8 cellular contexts compared by ENCODE assay signal in the genomic region with DNA sequence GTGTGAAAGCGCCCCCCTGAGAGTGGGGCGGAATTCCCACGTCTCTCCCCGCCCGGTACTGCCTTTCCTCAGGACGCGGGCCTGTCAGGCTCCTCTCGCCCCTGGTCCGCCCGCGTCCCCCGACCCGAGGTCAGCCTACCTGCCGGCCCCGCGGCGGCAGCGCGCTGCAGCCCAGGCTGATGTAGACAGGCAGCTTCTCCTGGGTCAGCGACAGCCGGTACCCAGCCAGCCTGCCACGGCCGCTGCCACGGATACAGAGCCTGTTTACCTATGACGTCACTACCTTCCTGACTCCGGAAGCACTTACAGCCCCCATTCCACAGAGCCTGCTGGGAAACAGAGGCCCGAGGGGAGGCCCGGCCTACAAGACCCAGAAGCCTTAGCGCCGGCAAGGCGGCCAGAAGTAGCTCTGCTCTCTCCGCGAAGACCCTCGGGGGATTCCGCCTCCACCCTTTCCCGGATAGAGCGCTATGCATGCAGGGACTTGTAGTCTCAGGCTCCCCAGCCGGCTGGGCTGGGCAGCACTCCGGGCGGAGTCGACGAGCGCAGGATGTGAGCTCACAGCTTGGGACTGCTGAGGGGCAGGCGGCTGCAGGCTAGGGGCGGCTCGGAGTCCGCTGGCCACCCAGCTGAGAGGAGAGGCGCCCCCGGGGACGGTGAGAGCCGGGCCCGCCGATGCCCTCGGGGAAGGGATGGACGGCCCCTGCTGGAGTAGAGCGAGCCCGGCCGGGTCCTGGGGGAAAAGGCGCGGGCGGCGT. TPM values are rescaled to one million over a fixed set of nuclear protein-coding genes. Genes with fewer than 3 reads are reported as not detected.
DNase-seq lines count a peak whose midpoint lies in the region; ATAC-seq, FAIRE-seq and TF ChIP-seq lines count a peak whose summit lies in the region.

A gene with protein sequence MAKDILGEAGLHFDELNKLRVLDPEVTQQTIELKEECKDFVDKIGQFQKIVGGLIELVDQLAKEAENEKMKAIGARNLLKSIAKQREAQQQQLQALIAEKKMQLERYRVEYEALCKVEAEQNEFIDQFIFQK (minus strand): TSS at position 272 of the 758 bp plus-strand sequence. CDS start 3,487 bp downstream, outside the sequence.
A gene with protein sequence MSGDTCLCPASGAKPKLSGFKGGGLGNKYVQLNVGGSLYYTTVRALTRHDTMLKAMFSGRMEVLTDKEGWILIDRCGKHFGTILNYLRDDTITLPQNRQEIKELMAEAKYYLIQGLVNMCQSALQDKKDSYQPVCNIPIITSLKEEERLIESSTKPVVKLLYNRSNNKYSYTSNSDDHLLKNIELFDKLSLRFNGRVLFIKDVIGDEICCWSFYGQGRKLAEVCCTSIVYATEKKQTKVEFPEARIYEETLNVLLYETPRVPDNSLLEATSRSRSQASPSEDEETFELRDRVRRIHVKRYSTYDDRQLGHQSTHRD (plus strand): TSS at position 561 of the 758 bp plus-strand sequence. CDS start 3,761 bp downstream, outside the sequence.

- H3K27ac ChIP-seq in IMR-90 (ENCODE audit: insufficient read depth, low read length) (peak within 1 kb of the TSS; percentile 65), endothelial cell of umbilical vein (ENCODE audit: insufficient read depth, low read depth, low read length) (peak within 1 kb of the TSS; percentile 86)

- H4K20me1 ChIP-seq in IMR-90 (ENCODE audit: insufficient read depth, low read length) = peaks cover 51% of the 10 kb centered on the region; the same call in 1 of the 2 replicates
- no peaks in the 10 kb centered on the region for H4K20me1 ChIP-seq in endothelial cell of umbilical vein (replicated peaks; ENCODE audit: control insufficient read depth, extremely low read depth, insufficient read depth, low read length)

- peak within 1 kb of the TSS; percentile 21 for H4K5ac ChIP-seq in IMR-90 (ENCODE audit: low read depth, low read length)

- peak within 1 kb of the TSS; percentile 92 for H3K4me2 ChIP-seq in IMR-90 (ENCODE audit: low read depth, low read length)
- H3K4me2 ChIP-seq in endothelial cell of umbilical vein (ENCODE audit: insufficient read depth, low read length) = peak within 1 kb of the TSS; percentile 78

- intact Hi-C loops in IMR-90 (cut with micrococcal nuclease) = loop anchor here (5.0 to 10.0 kb wide), 3 partner anchors 103 to 443 kb away; a partner anchor contains a TSS
- intact Hi-C loops in endothelial cell of umbilical vein (cut with micrococcal nuclease) = loop anchor here (1.0 to 5.0 kb wide), 4 partner anchors 16 to 355 kb away; a partner anchor contains a TSS

- H2BK120ac ChIP-seq in IMR-90 (ENCODE audit: low read depth, low read length) = peak within 1 kb of the TSS; percentile 55

- H3K14ac ChIP-seq in IMR-90 (replicated peaks; ENCODE audit: low read depth, low read length) = peak within 1 kb of the TSS; percentile 90

- peak within 1 kb of the TSS; percentile 92 for H2AK5ac ChIP-seq in IMR-90 (ENCODE audit: low read depth, low read length)

- H2BK5ac ChIP-seq in IMR-90 (ENCODE audit: low read depth, low read length, poor library complexity, severe bottlenecking) = peak within 1 kb of the TSS; percentile 60

- H2AK9ac ChIP-seq in IMR-90 (replicated peaks; ENCODE audit: low read depth, low read length, poor library complexity) = peak within 1 kb of the TSS; percentile 98

- WGBS in IMR-90 (ENCODE audit: extremely low coverage in 2 of 2, insufficient read length in 1 of 2), 2 experiments = 0% methylated on average over 17 of the region's 62 CpGs; no CpG with 5 or more reads in 1 of the 2 experiments

- FAIRE-seq in endothelial cell of umbilical vein (lab: Jason Lieb, UNC) = peak; percentile 100

- peak within 1 kb of the TSS; percentile 59 for H3K4me3 ChIP-seq in IMR-90 (ENCODE audit: insufficient read depth, low read depth, low read length)
- peak within 1 kb of the TSS; percentile 75 to 98 (median 88) for H3K4me3 ChIP-seq in endothelial cell of umbilical vein (replicated peaks in 1 of 3; ENCODE audit: insufficient read depth in 1 of 3, low read depth in 1 of 3, low read length in 3 of 3)

- peaks cover 13% of the 10 kb centered on the region for H3K4me1 ChIP-seq in IMR-90 (ENCODE audit: control insufficient read depth, insufficient read depth, low read length)
- peaks cover 40% of the 10 kb centered on the region for H3K4me1 ChIP-seq in endothelial cell of umbilical vein (ENCODE audit: control insufficient read depth, extremely low read depth, insufficient read depth, low read length)

- in situ Hi-C loops in IMR-90 (cut with MboI; ENCODE audit: low sequenced_read_pairs) = loop anchor here (25.0 kb wide), 1 partner anchor 798 kb away; no protein-coding TSS in a partner anchor

- H2AFZ ChIP-seq in IMR-90 (replicated peaks; ENCODE audit: low read length, poor library complexity) (peak within 1 kb of the TSS; percentile 93), endothelial cell of umbilical vein (ENCODE audit: low read depth, low read length) (peak within 1 kb of the TSS; percentile 26)

- H2BK20ac ChIP-seq in IMR-90 (ENCODE audit: low read depth, low read length) = peak within 1 kb of the TSS; percentile 7; the same call in 1 of the 2 replicates

- POLR2A ChIA-PET in IMR-90 (lab: Charles Lee; ENCODE audit: unreplicated experiment) = interaction anchor here (0.6 to 1.8 kb wide), 3 partner anchors 11 to 58 kb away, joined by 3 to 8 read pairs (median 4); a partner anchor contains a TSS
- POLR2A ChIA-PET in endothelial cell of umbilical vein (lab: Charles Lee) = interaction anchor here (0.6 to 2.1 kb wide), 10 partner anchors 11 to 353 kb away, joined by 3 to 34 read pairs (median 4); a partner anchor contains a TSS

- peaks cover 55% of the 10 kb centered on the region for H3K79me2 ChIP-seq in endothelial cell of umbilical vein (ENCODE audit: control insufficient read depth, insufficient read depth, low read length)

- H3K18ac ChIP-seq in IMR-90 (ENCODE audit: low read depth, low read length) = peak within 1 kb of the TSS; percentile 1; the same call in 1 of the 2 replicates

- H3K9ac ChIP-seq in IMR-90 (ENCODE audit: low read depth, low read length) (peak within 1 kb of the TSS; percentile 82), endothelial cell of umbilical vein (replicated peaks; ENCODE audit: extremely low read depth, insufficient read depth, low read length) (peak within 1 kb of the TSS; percentile 98)

- ATAC-seq in GM21528 (IDR thresholded peaks at IDR 0.05; ENCODE audit: low FRiP score, unreplicated experiment) = peak; percentile 92
- peak; percentile 93 for ATAC-seq in IMR-90 (ENCODE audit: low read depth)

- peak; percentile 4; the same call in 1 of the 2 replicates for TF ChIP-seq RAD21 in IMR-90 (IDR thresholded peaks at IDR 0.05; ENCODE audit: low read length)

- peak within 1 kb of the TSS; percentile 75 to 81; a peak in 3 of 4 replicates for H4K8ac ChIP-seq in IMR-90 (ENCODE audit: low read depth in 2 of 2, low read length in 2 of 2)

- H3K9me1 ChIP-seq in IMR-90 (ENCODE audit: insufficient read depth, low read length) (peaks cover 16% of the 10 kb centered on the region), endothelial cell of umbilical vein (replicated peaks; ENCODE audit: control insufficient read depth, extremely low read depth, insufficient read depth, low read length) (no peaks in the 10 kb centered on the region)

- 0 out of 2 replicates have a peak, but pooled peaks have one; percentile 2 for TF ChIP-seq CTCF in IMR-90 (conservative IDR thresholded peaks at IDR 0.05; ENCODE audit: low read depth, low read length)
- TF ChIP-seq CTCF in endothelial cell of umbilical vein (IDR thresholded peaks at IDR 0.05; ENCODE audit: extremely low read depth in 1 of 2, insufficient read depth in 1 of 2, low read depth in 1 of 2, low read length in 2 of 2) = no peak

- peak within 1 kb of the TSS; percentile 72 for H4K91ac ChIP-seq in IMR-90 (ENCODE audit: insufficient read depth, low read depth, low read length)

- peak; percentile 98 for TF ChIP-seq POLR2A in IMR-90 (IDR thresholded peaks at IDR 0.05; ENCODE audit: low read depth, low read length)
- peak; percentile 80 for TF ChIP-seq POLR2A in endothelial cell of umbilical vein (IDR thresholded peaks at IDR 0.05; ENCODE audit: low read depth, low read length)

- H3K4ac ChIP-seq in IMR-90 (ENCODE audit: low read depth, low read length) = peak within 1 kb of the TSS; percentile 86

- no peaks in the 10 kb centered on the region for H3K27me3 ChIP-seq in IMR-90 (ENCODE audit: control insufficient read depth, insufficient read depth, low read length)
- no peaks in the 10 kb centered on the region for H3K27me3 ChIP-seq in endothelial cell of umbilical vein (ENCODE audit: control insufficient read depth in 2 of 2, insufficient read depth in 2 of 2, low read length in 2 of 2)

- dilution Hi-C loops in IMR-90 (cut with HindIII; ENCODE audit: low sequenced_read_pairs, unreplicated experiment) (no loop called here), endothelial cell of umbilical vein (cut with MboI; ENCODE audit: extremely low pct_ligation_motif_present, low sequenced_read_pairs) (no loop called here)

- peak within 1 kb of the TSS; percentile 83 for H3K23ac ChIP-seq in IMR-90 (ENCODE audit: low read depth, low read length)

- BruUV-seq in IMR-90 (replicated peaks; lab: Mats Ljungman, UMichigan) (no TSS peak), endothelial cell of umbilical vein (replicated peaks; lab: Mats Ljungman, UMichigan) (no TSS peak)

- H3K9me3 ChIP-seq in IMR-90 (ENCODE audit: control insufficient read depth, insufficient read depth, low read length) (no peaks in the 10 kb centered on the region), endothelial cell of umbilical vein (replicated peaks; ENCODE audit: control insufficient read depth, insufficient read depth, low read length) (no peaks in the 10 kb centered on the region)

- CTCF ChIA-PET in IMR-90 (lab: Yijun Ruan, JAX) = interaction anchor here (1.1 to 1.4 kb wide), 4 partner anchors 16 to 101 kb away, joined by 3 to 6 read pairs (median 4); no protein-coding TSS in a partner anchor
- CTCF ChIA-PET in endothelial cell of umbilical vein (lab: Charles Lee) = interaction anchor here (1.1 to 2.5 kb wide), 11 partner anchors 11 to 575 kb away, joined by 3 to 31 read pairs (median 7); a partner anchor contains a TSS

- DNase-seq in DMS 273 (lab: John Stamatoyannopoulos, UW; ENCODE audit: unreplicated experiment) (peak; percentile 100), IMR-90 (peak; percentile 100), OCI-M1 (lab: John Stamatoyannopoulos, UW) (peak; percentile 100), activated T-cell treated with anti-CD3 and anti-CD28 coated beads for 24 hours (ENCODE audit: low read depth) (peak; percentile 97), endothelial cell of umbilical vein (ENCODE audit: low read depth, low spot score) (peak; percentile 100), midbrain (lab: John Stamatoyannopoulos, UW) (peak; percentile 100)
- peak; percentile 92 to 95 for DNase-seq in stimulated activated CD8-positive, alpha-beta memory T cell treated with anti-CD3 and anti-CD28 coated beads, Interleukin-2, amount 100 ng/mL, for 1 hour (ENCODE audit: low read depth in 2 of 2)

- H3K56ac ChIP-seq in IMR-90 (ENCODE audit: extremely low read depth, insufficient read depth, low read length) = peak within 1 kb of the TSS; percentile 71

- peaks cover 36 to 91% of the 10 kb centered on the region in 2 experiments for H3K79me1 ChIP-seq in IMR-90 (ENCODE audit: low read depth in 1 of 2, low read length in 2 of 2)

- peaks cover 27% of the 10 kb centered on the region for H3K36me3 ChIP-seq in IMR-90 (ENCODE audit: control insufficient read depth, insufficient read depth, low read length)
- peaks cover 4 to 20% of the 10 kb centered on the region in 2 experiments for H3K36me3 ChIP-seq in endothelial cell of umbilical vein (ENCODE audit: control insufficient read depth in 2 of 2, extremely low read depth in 1 of 2, insufficient read depth in 2 of 2, low read length in 2 of 2)

- peak within 1 kb of the TSS; percentile 34; the same call in 1 of the 3 replicates for H2BK15ac ChIP-seq in IMR-90 (ENCODE audit: low read depth, low read length)

RNA-seq across cellular contexts. Expression of the first gene that starts in this region (rescaled TPM):
- 25.5 and 37.8 TPM in 2 replicates for total RNA-seq in IMR-90 (2012; rRNA removed)
- 40.0 and 46.3 TPM in 2 replicates for polyA plus RNA-seq in IMR-90 (2012; rRNA removed)
- 30.3 and 41.1 TPM in 2 replicates for polyA plus RNA-seq in IMR-90 (2012; cell fraction: cytosol; rRNA removed)
- polyA plus RNA-seq in IMR-90 (2012; cell fraction: nucleus; rRNA removed; ENCODE audit: low replicate concordance) = 84.5 and 162 TPM in 2 replicates
- total RNA-seq in endothelial cell of umbilical vein = 36.3 and 45.0 TPM in 2 replicates
- 19.2 and 26.5 TPM in 2 replicates for polyA plus RNA-seq in endothelial cell of umbilical vein
- polyA plus RNA-seq in endothelial cell of umbilical vein (2011; cell fraction: cytosol; rRNA removed) = 29.0 and 34.7 TPM in 2 replicates
- 64.3 and 72.0 TPM in 2 replicates for polyA plus RNA-seq in endothelial cell of umbilical vein (2011; cell fraction: nucleus; rRNA removed)
- polyA plus RNA-seq in endothelial cell of umbilical vein (2012) = 53.7 and 59.8 TPM in 2 replicates
- polyA minus RNA-seq in endothelial cell of umbilical vein = 11.3 and 18.4 TPM in 2 replicates
- 7.7 TPM for polyA minus RNA-seq in endothelial cell of umbilical vein (2011; cell fraction: cytosol; rRNA and poly(A)+ RNA removed)
- 13.6 and 20.6 TPM in 2 replicates for polyA minus RNA-seq in endothelial cell of umbilical vein (2011; cell fraction: nucleus; rRNA and poly(A)+ RNA removed)

RNA-seq across cellular contexts. Expression of the second gene that starts in this region (rescaled TPM):
- total RNA-seq in IMR-90 (2012; rRNA removed) (45.3 and 49.1 TPM in 2 replicates), endothelial cell of umbilical vein (79.5 and 89.6 TPM in 2 replicates)
- polyA plus RNA-seq in IMR-90 (2012; rRNA removed) (62.9 and 75.9 TPM in 2 replicates), endothelial cell of umbilical vein (85.7 and 101 TPM in 2 replicates)
- polyA plus RNA-seq in IMR-90 (2012; cell fraction: cytosol; rRNA removed) = 34.5 and 53.3 TPM in 2 replicates
- 93.6 and 106 TPM in 2 replicates for polyA plus RNA-seq in IMR-90 (2012; cell fraction: nucleus; rRNA removed; ENCODE audit: low replicate concordance)
- polyA plus RNA-seq in endothelial cell of umbilical vein (2011; cell fraction: cytosol; rRNA removed) = 71.6 and 78.1 TPM in 2 replicates
- 127 and 149 TPM in 2 replicates for polyA plus RNA-seq in endothelial cell of umbilical vein (2011; cell fraction: nucleus; rRNA removed)
- 76.8 and 87.4 TPM in 2 replicates for polyA plus RNA-seq in endothelial cell of umbilical vein (2012)
- 176 and 200 TPM in 2 replicates for polyA minus RNA-seq in endothelial cell of umbilical vein
- 50.8 TPM for polyA minus RNA-seq in endothelial cell of umbilical vein (2011; cell fraction: cytosol; rRNA and poly(A)+ RNA removed)
- polyA minus RNA-seq in endothelial cell of umbilical vein (2011; cell fraction: nucleus; rRNA and poly(A)+ RNA removed) = 68.3 and 109 TPM in 2 replicates

Comparison
In these comparisons a context has a peak if more than half of its experiments do, and no peak if none do; other contexts are left out.
1. Peak in every context shown above with its lines: DNase-seq, ATAC-seq, H3K4me3 ChIP-seq and H3K27ac ChIP-seq.